Comparison of ENCODE assay signal across 29 cellular contexts in the genomic region with DNA sequence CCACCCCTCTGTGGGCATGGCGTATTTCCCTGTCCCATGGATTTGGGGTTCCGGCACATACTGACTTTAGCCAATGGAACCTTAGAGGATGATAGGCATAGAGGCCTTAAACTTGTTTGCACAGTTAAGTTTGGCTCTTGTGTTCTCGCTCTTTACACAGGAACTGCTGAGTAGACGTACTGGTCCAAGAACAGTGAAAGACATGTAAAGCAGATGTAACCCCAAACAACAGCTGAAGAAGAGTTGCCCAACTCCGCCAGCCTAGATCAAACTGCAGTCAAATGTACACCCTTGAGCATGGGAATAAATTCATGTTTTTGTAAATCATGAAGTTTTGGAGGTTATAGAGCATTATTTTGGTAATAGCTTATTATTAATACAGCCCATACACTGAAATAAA.
"Had no signal": no experiment of that assay in that cellular context is flagged by ENCODE, and none has a peak within 500 bp of the region (broad histone marks: within the 10 kb centered on the region; RNA-seq: fewer than 3 reads in every experiment).

No MANE protein-coding gene starts in this region.

- DNase-seq: activated B cell treated with CpG ODN at 0.5 μM for 24 hours; activated CD4-positive, alpha-beta T cell treated with anti-CD3 and anti-CD28 coated beads for 48 hours; activated CD4-positive, alpha-beta T cell treated with anti-CD3 and anti-CD28 coated beads, Interleukin-2, amount 50 U/mL, for 1 hour; activated CD4-positive, alpha-beta T cell treated with anti-CD3 and anti-CD28 coated beads, Interleukin-2, amount 50 U/mL, for 48 hours; activated CD8-positive, alpha-beta memory T cell treated with anti-CD3 and anti-CD28 coated beads for 24 hours; activated CD8-positive, alpha-beta T cell treated with anti-CD3 and anti-CD28 coated beads for 36 hours; activated effector memory CD4-positive, alpha-beta T cell treated with Interleukin-2 at 50 U/mL for 16 hours; activated gamma-delta T cell treated with Interleukin-2 at 50 U/mL for 16 hours; activated naive CD4-positive, alpha-beta T cell treated with anti-CD3 and anti-CD28 coated beads, Interleukin-2, amount 50 U/mL, for 16 hours; activated naive CD4-positive, alpha-beta T cell treated with Interleukin-2 at 50 U/mL for 16 hours; activated T-cell treated with anti-CD3 and anti-CD28 coated beads, Interleukin-2, amount 50 U/mL, for 4 hours; amniotic stem cell; anterior cingulate cortex; brain microvascular endothelial cell; dorsolateral prefrontal cortex; effector memory CD4-positive, alpha-beta T cell; endodermal cell; foreskin melanocyte; heart right ventricle; T-helper 17 cell; T1000; WERI-Rb-1 had no signal

- H3K36me3 ChIP-seq: brain microvascular endothelial cell, esophagus muscularis mucosa, gastroesophageal sphincter, heart right ventricle, WERI-Rb-1 had no signal

- H3K27me3 ChIP-seq: brain microvascular endothelial cell, dorsolateral prefrontal cortex, esophagus muscularis mucosa, gastroesophageal sphincter, heart right ventricle had no signal

- ATAC-seq: activated CD4-positive, CD25-positive, alpha-beta regulatory T cell treated with anti-CD3 and anti-CD28 coated beads, Interleukin-2, amount 50 U/mL, for 24 hours; activated CD8-positive, alpha-beta T cell treated with anti-CD3 and anti-CD28 coated beads for 36 hours; activated T-cell treated with anti-CD3 and anti-CD28 coated beads, Interleukin-2, amount 50 U/mL, for 4 hours; activated T-helper 17 cell treated with anti-CD3 and anti-CD28 coated beads, Interleukin-2, amount 50 U/mL, for 72 hours; gastroesophageal sphincter; heart right ventricle; T-helper 17 cell had no signal

- H3K9me3 ChIP-seq: esophagus muscularis mucosa, gastroesophageal sphincter, heart right ventricle had no signal

- H3K4me3 ChIP-seq: coronary artery, dorsolateral prefrontal cortex, esophagus muscularis mucosa, gastroesophageal sphincter, heart right ventricle had no signal

- H3K27ac ChIP-seq: brain microvascular endothelial cell, coronary artery, dorsolateral prefrontal cortex, esophagus muscularis mucosa, gastroesophageal sphincter, heart right ventricle, WERI-Rb-1 had no signal

- FAIRE-seq: astrocyte, bronchial epithelial cell had no signal
